Comparison of ENCODE assay signal across 29 cellular contexts in genomic region chr18:54551590-54551989, GRCh38. TPM values are rescaled to one million over a fixed set of nuclear protein-coding genes. Genes with fewer than 3 reads are reported as not detected.
"Had no signal": no experiment of that assay in that cellular context is flagged by ENCODE, and none has a peak within 500 bp of the region (broad histone marks: within the 10 kb centered on the region; RNA-seq: fewer than 3 reads in every experiment).

No MANE protein-coding gene starts in this region.

- H3K4me1 ChIP-seq: colonic mucosa, left ventricle myocardium inferior, prostate gland, right atrium auricular region, upper lobe of left lung had no signal

- DNase-seq: activated CD8-positive, alpha-beta memory T cell treated with anti-CD3 and anti-CD28 coated beads for 24 hours; activated CD8-positive, alpha-beta memory T cell treated with anti-CD3 and anti-CD28 coated beads, Interleukin-2, amount 50 U/mL, for 4 hours; activated T-cell treated with anti-CD3 and anti-CD28 coated beads, Interleukin-2, amount 50 U/mL, for 24 hours; aorta; brain microvascular endothelial cell; colonic mucosa; dorsolateral prefrontal cortex; effector memory CD8-positive, alpha-beta T cell; glutamatergic neuron; hippocampal formation; left ventricle myocardium inferior; naive thymus-derived CD8-positive, alpha-beta T cell; stimulated activated CD4-positive, alpha-beta T cell treated with anti-CD3 and anti-CD28 coated beads, Interleukin-4, amount 100 ng/mL, for 4 hours; stimulated activated naive CD8-positive, alpha-beta T cell treated with anti-CD3 and anti-CD28 coated beads, Interleukin-15, Interleukin-2, amounts not matched to agents 100 U/mL and 50 U/mL, for 24 hours; T1000; upper lobe of left lung had no signal

- H3K27ac Mint-ChIP-seq: activated naive CD4-positive, alpha-beta T cell treated with anti-CD3 and anti-CD28 coated beads, Interleukin-2, amount 50 U/mL, for 72 hours; activated T-cell treated with anti-CD3 and anti-CD28 coated beads, Interleukin-2, amount 50 U/mL, for 24 hours; activated T-helper 17 cell treated with anti-CD3 and anti-CD28 coated beads, Interleukin-2, amount 50 U/mL, for 72 hours; effector memory CD8-positive, alpha-beta T cell; mesothelial cell of epicardium; naive thymus-derived CD8-positive, alpha-beta T cell; WTC11 had no signal

- H3K36me3 ChIP-seq: brain microvascular endothelial cell, colonic mucosa, left ventricle myocardium inferior, prostate gland, right atrium auricular region, upper lobe of left lung had no signal

- H3K4me1 Mint-ChIP-seq: central memory CD8-positive, alpha-beta T cell; mesothelial cell of epicardium; naive thymus-derived CD8-positive, alpha-beta T cell had no signal

- ATAC-seq: activated naive CD4-positive, alpha-beta T cell treated with anti-CD3 and anti-CD28 coated beads, Interleukin-2, amount 50 U/mL, for 72 hours; activated T-helper 17 cell treated with anti-CD3 and anti-CD28 coated beads, Interleukin-2, amount 50 U/mL, for 72 hours; effector memory CD8-positive, alpha-beta T cell; esophagus mucosa; naive thymus-derived CD8-positive, alpha-beta T cell; stimulated activated naive CD8-positive, alpha-beta T cell treated with anti-CD3 and anti-CD28 coated beads, Interleukin-15, Interleukin-2, amounts not matched to agents 100 U/mL and 50 U/mL, for 24 hours; WTC11 had no signal

- H3K9me3 Mint-ChIP-seq: activated naive CD4-positive, alpha-beta T cell treated with anti-CD3 and anti-CD28 coated beads, Interleukin-2, amount 50 U/mL, for 72 hours; activated T-cell treated with anti-CD3 and anti-CD28 coated beads, Interleukin-2, amount 50 U/mL, for 24 hours; central memory CD8-positive, alpha-beta T cell; effector memory CD8-positive, alpha-beta T cell had no signal

- H3K27ac ChIP-seq: brain microvascular endothelial cell, colonic mucosa, dorsolateral prefrontal cortex, left ventricle myocardium inferior, prostate gland, right atrium auricular region, upper lobe of left lung had no signal

- H3K4me3 Mint-ChIP-seq: activated T-cell treated with anti-CD3 and anti-CD28 coated beads, Interleukin-2, amount 50 U/mL, for 24 hours; activated T-helper 17 cell treated with anti-CD3 and anti-CD28 coated beads, Interleukin-2, amount 50 U/mL, for 72 hours; central memory CD8-positive, alpha-beta T cell; effector memory CD8-positive, alpha-beta T cell; mesothelial cell of epicardium; naive thymus-derived CD8-positive, alpha-beta T cell; WTC11 had no signal

- H3K9me3 ChIP-seq: colonic mucosa, prostate gland, right atrium auricular region, upper lobe of left lung had no signal

- H3K27me3 ChIP-seq: brain microvascular endothelial cell, colonic mucosa, right atrium auricular region, upper lobe of left lung had no signal

- H3K36me3 Mint-ChIP-seq: activated naive CD4-positive, alpha-beta T cell treated with anti-CD3 and anti-CD28 coated beads, Interleukin-2, amount 50 U/mL, for 72 hours; mesothelial cell of epicardium; naive thymus-derived CD8-positive, alpha-beta T cell had no signal

- H3K4me3 ChIP-seq: colonic mucosa, dorsolateral prefrontal cortex, left ventricle myocardium inferior, prostate gland, right atrium auricular region, upper lobe of left lung had no signal

RNA-seq across cellular contexts. Expression of gene DYNAP, which starts 39.5 kb away (rescaled TPM):
- total RNA-seq: activated naive CD4-positive, alpha-beta T cell treated with anti-CD3 and anti-CD28 coated beads, Interleukin-2, amount 50 U/mL, for 72 hours; activated T-helper 17 cell treated with anti-CD3 and anti-CD28 coated beads, Interleukin-2, amount 50 U/mL, for 72 hours; aorta; colonic mucosa; dorsolateral prefrontal cortex; endothelial cell of umbilical vein; frontal cortex; left ventricle myocardium inferior; lung microvascular endothelial cell; mesothelial cell of epicardium; naive thymus-derived CD8-positive, alpha-beta T cell; osteocyte; prostate gland; right atrium auricular region; subcutaneous adipose tissue; upper lobe of left lung had no signal
